In genomic region chr14:21911877-21912276, GRCh38 we compare ENCODE assay signal across 24 cellular contexts.
"Had no signal": no experiment of that assay in that cellular context is flagged by ENCODE, and none has a peak within 500 bp of the region (broad histone marks: within the 10 kb centered on the region; RNA-seq: fewer than 3 reads in every experiment).

No MANE protein-coding gene starts in this region.

- ATAC-seq: activated CD8-positive, alpha-beta memory T cell treated with anti-CD3 and anti-CD28 coated beads, Interleukin-2, amount 10 ng/mL, durations not matched to agents 7 days and 5 days; activated CD8-positive, alpha-beta T cell treated with anti-CD3 and anti-CD28 coated beads, Interleukin-2, amount 10 ng/mL, durations not matched to agents 7 days and 5 days; esophagus mucosa; foreskin keratinocyte; heart left ventricle; left colon; sciatic nerve; stimulated activated effector memory CD8-positive, alpha-beta T cell treated with anti-CD3 and anti-CD28 coated beads, Interleukin-12 subunit alpha, Interleukin-12 subunit beta, amount 100 ng/mL, for 72 hours had no signal

- H3K27ac ChIP-seq: breast epithelium, foreskin keratinocyte, heart left ventricle, ovary, skin epidermis, suprapubic skin, tibial nerve had no signal

- H3K36me3 Mint-ChIP-seq: activated CD8-positive, alpha-beta memory T cell treated with anti-CD3 and anti-CD28 coated beads, Interleukin-2, amount 10 ng/mL, durations not matched to agents 7 days and 5 days; immature natural killer cell; stimulated activated effector memory CD8-positive, alpha-beta T cell treated with anti-CD3 and anti-CD28 coated beads, Interleukin-12 subunit alpha, Interleukin-12 subunit beta, amount 100 ng/mL, for 72 hours had no signal

- H3K9me3 Mint-ChIP-seq: immature natural killer cell; stimulated activated effector memory CD8-positive, alpha-beta T cell treated with anti-CD3 and anti-CD28 coated beads, Interleukin-12 subunit alpha, Interleukin-12 subunit beta, amount 100 ng/mL, for 72 hours had no signal

- DNase-seq: activated CD4-positive, alpha-beta T cell treated with anti-CD3 and anti-CD28 coated beads for 4 hours; activated CD4-positive, CD25-positive, alpha-beta regulatory T cell; activated CD8-positive, alpha-beta memory T cell treated with anti-CD3 and anti-CD28 coated beads, Interleukin-2, amount 10 ng/mL, durations not matched to agents 7 days and 5 days; activated CD8-positive, alpha-beta T cell treated with anti-CD3 and anti-CD28 coated beads, Interleukin-2, amount 10 ng/mL, durations not matched to agents 7 days and 5 days; activated gamma-delta T cell treated with Interleukin-2 at 50 U/mL for 16 hours; central memory CD4-positive, alpha-beta T cell; foreskin keratinocyte; heart left ventricle; hypothalamus; immature natural killer cell; kidney; left colon; mammary epithelial cell; ovary; stimulated activated CD4-positive, alpha-beta T cell treated with anti-CD3 and anti-CD28 coated beads, Interleukin-12 subunit alpha, Interleukin-12 subunit beta, amount 100 ng/mL, for 4 hours; stimulated activated CD4-positive, alpha-beta T cell treated with anti-CD3 and anti-CD28 coated beads, Interleukin-4, amount 100 ng/mL, for 1 hour had no signal

- H3K27ac Mint-ChIP-seq: activated CD8-positive, alpha-beta T cell treated with anti-CD3 and anti-CD28 coated beads, Interleukin-2, amount 10 ng/mL, durations not matched to agents 7 days and 5 days; immature natural killer cell; progenitor cell of endocrine pancreas; stimulated activated effector memory CD8-positive, alpha-beta T cell treated with anti-CD3 and anti-CD28 coated beads, Interleukin-12 subunit alpha, Interleukin-12 subunit beta, amount 100 ng/mL, for 72 hours had no signal

- H3K9me3 ChIP-seq: breast epithelium, heart left ventricle, ovary, suprapubic skin, tibial nerve had no signal

- H3K4me3 ChIP-seq: breast epithelium, heart left ventricle, ovary, skin epidermis, suprapubic skin, tibial nerve had no signal

- FAIRE-seq: kidney had no signal

- H3K4me3 Mint-ChIP-seq: activated CD8-positive, alpha-beta memory T cell treated with anti-CD3 and anti-CD28 coated beads, Interleukin-2, amount 10 ng/mL, durations not matched to agents 7 days and 5 days; activated CD8-positive, alpha-beta T cell treated with anti-CD3 and anti-CD28 coated beads, Interleukin-2, amount 10 ng/mL, durations not matched to agents 7 days and 5 days; immature natural killer cell; stimulated activated effector memory CD8-positive, alpha-beta T cell treated with anti-CD3 and anti-CD28 coated beads, Interleukin-12 subunit alpha, Interleukin-12 subunit beta, amount 100 ng/mL, for 72 hours had no signal

- H3K4me1 ChIP-seq: breast epithelium, foreskin keratinocyte, suprapubic skin, tibial nerve had no signal
